8 cellular contexts compared by ENCODE assay signal in the genomic region with DNA sequence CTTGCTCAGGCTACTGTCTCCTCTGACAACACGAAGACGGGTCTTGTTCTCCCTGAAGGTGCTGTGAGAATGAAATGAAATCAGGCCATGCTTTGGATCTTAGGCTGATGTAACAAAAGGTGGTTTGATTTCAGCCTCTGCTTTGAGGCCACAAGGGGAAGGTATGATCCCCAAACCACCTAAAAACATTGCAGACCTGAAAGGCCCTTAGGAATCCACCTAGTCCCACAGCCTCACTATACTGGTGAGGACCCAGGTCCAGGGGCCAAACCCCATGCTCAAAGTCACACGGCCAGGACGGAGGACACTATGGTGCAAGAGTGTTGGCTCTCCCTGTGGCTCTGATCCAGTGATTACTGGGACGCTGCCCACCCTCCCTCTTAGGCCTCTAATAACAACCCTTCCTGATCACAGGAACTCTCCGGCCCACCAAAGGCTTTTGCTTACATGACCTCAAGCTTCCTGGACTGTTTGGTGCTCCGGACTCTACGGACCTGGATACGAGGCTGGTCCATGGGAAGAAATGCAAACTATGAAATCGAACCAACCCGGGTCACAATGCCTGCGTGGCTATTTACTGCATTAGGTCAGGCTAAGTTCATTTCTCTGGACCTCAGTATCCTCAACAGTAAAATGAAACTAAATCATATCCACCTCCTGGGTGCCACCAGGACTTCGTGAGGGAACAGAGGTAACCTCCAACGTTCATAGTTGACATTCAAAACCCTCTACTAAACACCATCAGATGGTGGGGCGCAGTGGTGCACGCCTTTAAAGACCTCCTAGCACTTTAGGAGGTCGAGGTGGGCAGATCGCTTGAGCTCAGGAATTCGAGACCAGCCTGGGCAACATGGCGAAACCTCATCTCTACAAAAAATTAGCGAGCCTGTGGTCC. TPM values are rescaled to one million over a fixed set of nuclear protein-coding genes. Genes with fewer than 3 reads are reported as not detected.
A peak's percentile ranks its signal among the peaks of the same experiment; 100 is the strongest.
DNase-seq lines count a peak whose midpoint lies in the region; ATAC-seq, FAIRE-seq and TF ChIP-seq lines count a peak whose summit lies in the region.

No MANE protein-coding gene starts in this region.

- H3K36me3 Mint-ChIP-seq in CD8-positive, alpha-beta T cell, result peaks cover 31% of the 10 kb centered on the region
- peaks cover 15% of the 10 kb centered on the region for H3K36me3 Mint-ChIP-seq in nephron progenitor cell (ENCODE audit: low read depth)

- H4K5ac ChIP-seq in H1 (ENCODE audit: insufficient read length, low read depth, low read length), result no peak overlapping the region

- no peak overlapping the region for H2AK5ac ChIP-seq in H1 (ENCODE audit: low read depth, low read length)

- WGBS in H1 (ENCODE audit: extremely low coverage in 1 of 2, insufficient coverage in 1 of 2, insufficient read length in 1 of 2, insufficient replicate concordance in 2 of 2, low coverage in 1 of 2, low lambda C conversion rate in 2 of 2, missing lambda C conversion rate in 1 of 2), 2 experiments, result 92% methylated on average over 21 of the region's 21 CpGs; no CpG with 5 or more reads in 1 of the 2 experiments

- no peak overlapping the region for H2BK120ac ChIP-seq in H1 (replicated peaks; ENCODE audit: low read depth, low read length)

- FAIRE-seq in H1 (lab: Jason Lieb, UNC), result no peak

- H3K4me2 ChIP-seq in OCI-LY1 (ENCODE audit: low read length) (peak overlapping the region; percentile 76), H1 (ENCODE audit: insufficient read depth in 1 of 2, low read depth in 2 of 2, low read length in 2 of 2) (peak overlapping the region; percentile 80 to 97)

- H3K27me3 Mint-ChIP-seq in CD8-positive, alpha-beta T cell (ENCODE audit: low read depth), result no peaks in the 10 kb centered on the region
- H3K27me3 Mint-ChIP-seq in nephron progenitor cell (ENCODE audit: low read depth, poor library complexity), result peaks cover 39% of the 10 kb centered on the region

- H3K36me3 ChIP-seq in CD8-positive, alpha-beta T cell (ENCODE audit: insufficient read depth, low read length), result peaks cover 6% of the 10 kb centered on the region
- H3K36me3 ChIP-seq in OCI-LY1 (ENCODE audit: insufficient read depth, low read length) (peaks cover 19% of the 10 kb centered on the region), H1 (ENCODE audit: control insufficient read depth in 2 of 4, insufficient read depth in 4 of 4, low read length in 3 of 4) (peaks cover 0 to 17% (median 2%) of the 10 kb centered on the region in 4 experiments; a peak in 5 of 8 replicates)

- POLR2A ChIA-PET in CD8-positive, alpha-beta T cell (lab: Charles Lee), result interaction anchor here (1.1 to 3.7 kb wide), 3 partner anchors 18 to 79 kb away, joined by 3 to 32 read pairs (median 4); partner anchors contain the start of genes C17orf67 and DGKE
- POLR2A ChIA-PET in H1 (lab: Charles Lee; ENCODE audit: partially characterized antibody), result interaction anchor here (1.4 to 2.3 kb wide), 3 partner anchors 9 to 18 kb away, joined by 4 to 11 read pairs (median 8); no protein-coding TSS in a partner anchor

- H2BK20ac ChIP-seq in H1 (ENCODE audit: low read length), result no peak overlapping the region

- peak overlapping the region; percentile 99 for H3K4me3 ChIP-seq in CD8-positive, alpha-beta T cell (ENCODE audit: low read depth, low read length)
- H3K4me3 ChIP-seq in OCI-LY1 (ENCODE audit: low read depth, low read length, poor library complexity, severe bottlenecking), result peak overlapping the region; percentile 76
- peak overlapping the region in 2 of 4 experiments; percentile 49 to 70; a peak in 5 of 8 replicates for H3K4me3 ChIP-seq in H1 (ENCODE audit: extremely low read depth in 1 of 4, insufficient read depth in 2 of 4, low read depth in 3 of 4, low read length in 4 of 4)

- H2BK5ac ChIP-seq in H1 (ENCODE audit: low read depth, low read length), result no peak overlapping the region

- H3K56ac ChIP-seq in H1 (replicated peaks; ENCODE audit: insufficient read length, low read depth, low read length), result no peak overlapping the region

- H3K4me3 Mint-ChIP-seq in CD8-positive, alpha-beta T cell, result peak overlapping the region; percentile 96
- H3K4me3 Mint-ChIP-seq in nephron progenitor cell, result peak overlapping the region; percentile 90

- peaks cover 2% of the 10 kb centered on the region for H3K9me3 Mint-ChIP-seq in CD8-positive, alpha-beta T cell
- H3K9me3 Mint-ChIP-seq in nephron progenitor cell, result peaks cover 7% of the 10 kb centered on the region

- no peak overlapping the region for H3K14ac ChIP-seq in H1 (ENCODE audit: insufficient read length)

- peaks cover 56% of the 10 kb centered on the region for H3K4me1 Mint-ChIP-seq in CD8-positive, alpha-beta T cell (ENCODE audit: low read depth)
- H3K4me1 Mint-ChIP-seq in nephron progenitor cell, result peaks cover 22% of the 10 kb centered on the region

- peaks cover 33% of the 10 kb centered on the region for H3K4me1 ChIP-seq in CD8-positive, alpha-beta T cell (ENCODE audit: insufficient read depth, low read length)
- H3K4me1 ChIP-seq in OCI-LY1 (ENCODE audit: insufficient read depth, low read length, severe bottlenecking), result peaks cover 57% of the 10 kb centered on the region
- H3K4me1 ChIP-seq in H1 (replicated peaks in 1 of 4; ENCODE audit: control insufficient read depth in 3 of 4, insufficient read depth in 4 of 4, low read length in 3 of 4), result peaks cover 3 to 9% (median 6%) of the 10 kb centered on the region in 4 experiments; a peak in 6 of 7 replicates

- H2BK15ac ChIP-seq in H1 (ENCODE audit: low read length), result no peak overlapping the region; the same call in 1 of the 2 replicates

- CTCF ChIA-PET in CD8-positive, alpha-beta T cell (lab: Charles Lee), result interaction anchor here (0.7 to 5.2 kb wide), 3 partner anchors 21 to 93 kb away, joined by 3 to 18 read pairs (median 17); no protein-coding TSS in a partner anchor
- CTCF ChIA-PET in H1 (lab: Charles Lee; ENCODE audit: partially characterized antibody), result interaction anchor here (0.9 to 3.1 kb wide), 4 partner anchors 13 to 27 kb away, joined by 3 to 11 read pairs (median 4); no protein-coding TSS in a partner anchor

- no peak overlapping the region for H4K8ac ChIP-seq in H1 (ENCODE audit: extremely low read depth, insufficient read depth, low read length)

- H3K27ac ChIP-seq in CD8-positive, alpha-beta T cell (ENCODE audit: low read depth, low read length), result peak overlapping the region; percentile 7
- H3K27ac ChIP-seq in OCI-LY1 (ENCODE audit: low read depth, low read length, poor library complexity, severe bottlenecking) (peak overlapping the region; percentile 30), H1 (ENCODE audit: low read depth, low read length) (no peak overlapping the region)

- ATAC-seq in CD8-positive, alpha-beta T cell, result no peak
- no peak for ATAC-seq in HG03135 (IDR thresholded peaks at IDR 0.05; ENCODE audit: unreplicated experiment)
- ATAC-seq in HG03175 (IDR thresholded peaks at IDR 0.05; ENCODE audit: unreplicated experiment), result no peak
- ATAC-seq in HG03442 (IDR thresholded peaks at IDR 0.05; ENCODE audit: unreplicated experiment), result no peak

- no peak for TF ChIP-seq EP300 in H1 (IDR thresholded peaks at IDR 0.05; ENCODE audit: borderline replicate concordance in 1 of 2, low read depth in 2 of 2, low read length in 2 of 2)

- H3K18ac ChIP-seq in H1 (ENCODE audit: extremely low read depth, low read length), result no peak overlapping the region; the same call in 1 of the 2 replicates

- no peak for DNase-seq in CD8-positive, alpha-beta T cell
- no peak for DNase-seq in H1 (ENCODE audit: low read depth in 1 of 2, low spot score in 2 of 2)
- no peak for DNase-seq in nephron progenitor cell
- no peak for DNase-seq in NCI-H2227 (lab: John Stamatoyannopoulos, UW; ENCODE audit: unreplicated experiment)

- no peaks in the 10 kb centered on the region for H3K9me3 ChIP-seq in CD8-positive, alpha-beta T cell (ENCODE audit: low read length)
- H3K9me3 ChIP-seq in OCI-LY1 (ENCODE audit: low read length), result no peaks in the 10 kb centered on the region
- no peaks in the 10 kb centered on the region for H3K9me3 ChIP-seq in H1 (ENCODE audit: insufficient read depth in 2 of 2, low read depth in 1 of 2, low read length in 1 of 2)

- peak overlapping the region; percentile 31 for H4K91ac ChIP-seq in H1 (replicated peaks; ENCODE audit: insufficient read length, low read length)

- intact Hi-C loops in CD8-positive, alpha-beta T cell (cut with DNase I, micrococcal nuclease), result no loop called here

- H3F3A ChIP-seq in OCI-LY1 (ENCODE audit: insufficient read depth, low read length), result peaks cover 3% of the 10 kb centered on the region; the same call in 1 of the 2 replicates

- TF ChIP-seq RAD21 in H1 (IDR thresholded peaks at IDR 0.05 in 1 of 2, conservative IDR thresholded peaks at IDR 0.05 in 1 of 2; ENCODE audit: low read depth in 2 of 2, low read length in 2 of 2), result no peak

- H2AFZ ChIP-seq in OCI-LY1 (ENCODE audit: low read length) (no peak overlapping the region), H1 (ENCODE audit: low read length) (no peak overlapping the region)

- no peaks in the 10 kb centered on the region for H3K27me3 ChIP-seq in CD8-positive, alpha-beta T cell (ENCODE audit: insufficient read depth, low read length)
- H3K27me3 ChIP-seq in OCI-LY1 (ENCODE audit: insufficient read depth, low read length) (no peaks in the 10 kb centered on the region), H1 (replicated peaks in 1 of 4; ENCODE audit: control insufficient read depth in 3 of 4, extremely low read depth in 1 of 4, insufficient read depth in 3 of 4, low read length in 3 of 4) (peaks cover 0 to 21% (median 17%) of the 10 kb centered on the region in 4 experiments; a peak in 6 of 7 replicates)

- no peak for TF ChIP-seq CTCF in CD8-positive, alpha-beta T cell (IDR thresholded peaks at IDR 0.05)
- TF ChIP-seq CTCF in OCI-LY1 (IDR thresholded peaks at IDR 0.05; ENCODE audit: low read length) (no peak), H1 (IDR thresholded peaks at IDR 0.05; ENCODE audit: control extremely low read depth in 1 of 3, insufficient read depth in 1 of 3, low read depth in 1 of 3, low read length in 3 of 3) (no peak), nephron progenitor cell (IDR thresholded peaks at IDR 0.05) (no peak)

- H3K27ac Mint-ChIP-seq in CD8-positive, alpha-beta T cell, result peak overlapping the region; percentile 68
- H3K27ac Mint-ChIP-seq in nephron progenitor cell, result no peak overlapping the region

- no peak for TF ChIP-seq POLR2A in H1 (IDR thresholded peaks at IDR 0.05; ENCODE audit: control extremely low read depth in 1 of 2, low read depth in 2 of 2, low read length in 2 of 2)

- no peak overlapping the region for H3K4ac ChIP-seq in H1 (replicated peaks; ENCODE audit: insufficient read length, low read depth, low read length)

- peaks cover 13% of the 10 kb centered on the region; the same call in 1 of the 2 replicates for H3K23me2 ChIP-seq in H1 (ENCODE audit: low read depth, low read length)

- H4K20me1 ChIP-seq in OCI-LY1 (ENCODE audit: insufficient read depth, low read length) (no peaks in the 10 kb centered on the region), H1 (replicated peaks in 1 of 2; ENCODE audit: control insufficient read depth in 1 of 2, insufficient read depth in 2 of 2, low read length in 2 of 2) (peaks cover 0 to 5% of the 10 kb centered on the region in 2 experiments)

- H3K9me2 ChIP-seq in OCI-LY1 (ENCODE audit: low read depth, low read length), result no peaks in the 10 kb centered on the region

- H3K9ac ChIP-seq in OCI-LY1 (ENCODE audit: low read length), result peak overlapping the region; percentile 77
- no peak overlapping the region for H3K9ac ChIP-seq in H1 (replicated peaks in 1 of 4; ENCODE audit: extremely low read depth in 1 of 4, low read depth in 3 of 4, low read length in 3 of 4)

- no peak overlapping the region for H2BK12ac ChIP-seq in H1 (ENCODE audit: low read depth, low read length)

- peaks cover 6% of the 10 kb centered on the region for H3K79me1 ChIP-seq in H1 (ENCODE audit: low read depth, low read length)

- no peak overlapping the region for H3K23ac ChIP-seq in H1 (ENCODE audit: insufficient read length)

- peaks cover 11% of the 10 kb centered on the region for H3K79me2 ChIP-seq in OCI-LY1 (ENCODE audit: insufficient read depth, low read length)
- peaks cover 0 to 9% of the 10 kb centered on the region in 2 experiments; a peak in 1 of 4 replicates for H3K79me2 ChIP-seq in H1 (ENCODE audit: control insufficient read depth in 1 of 2, insufficient read depth in 2 of 2, low read length in 2 of 2)

RNA-seq across cellular contexts. Expression of gene TRIM25, which starts 1.5 kb away (rescaled TPM):
- 10 to 100 TPM; 28.6 to 30.8 TPM for total RNA-seq in CD8-positive, alpha-beta T cell
- 37.3 and 38.9 TPM in 2 replicates for total RNA-seq in H1 (2021; fragmentation: NEBNext Ultra II Directional; extraction: Animal tissue kit (Norgen Biotek cat#: 25700))
- polyA plus RNA-seq in H1 (2011; rRNA removed), result 16.6 and 23.0 TPM in 2 replicates
- polyA plus RNA-seq in H1 (2011; cell fraction: cytosol; rRNA removed), result 17.3 TPM
- polyA plus RNA-seq in H1 (2011; cell fraction: nucleus; rRNA removed), result 29.2 TPM
- polyA plus RNA-seq in H1 (2012, experiment 1 of 2), result 22.4 to 33.7 TPM (median 23.7 TPM) in 4 replicates
- polyA plus RNA-seq in H1 (2012, experiment 2 of 2), result 18.4 TPM
- polyA plus RNA-seq in H1 (2013, experiment 1 of 2), result 20.8 TPM
- polyA plus RNA-seq in H1 (2013, experiment 2 of 2), result 16.5 TPM
- polyA minus RNA-seq in H1 (2011; rRNA and poly(A)+ RNA removed), result 29.4 and 38.0 TPM in 2 replicates
- polyA minus RNA-seq in H1 (2011; cell fraction: cytosol; rRNA and poly(A)+ RNA removed), result 28.5 TPM
- 24.9 TPM for polyA minus RNA-seq in H1 (2011; cell fraction: nucleus; rRNA and poly(A)+ RNA removed)

RNA-seq across cellular contexts. Expression of gene COIL, which starts 48.5 kb away (rescaled TPM):
- total RNA-seq in CD8-positive, alpha-beta T cell, result 10 to 100 TPM; 24.1 to 24.3 TPM
- 21.3 and 23.6 TPM in 2 replicates for total RNA-seq in H1 (2021; fragmentation: NEBNext Ultra II Directional; extraction: Animal tissue kit (Norgen Biotek cat#: 25700))
- polyA plus RNA-seq in H1 (2011; rRNA removed), result 3.1 and 5.2 TPM in 2 replicates
- polyA plus RNA-seq in H1 (2011; cell fraction: cytosol; rRNA removed), result 7.3 TPM
- 2.5 TPM for polyA plus RNA-seq in H1 (2011; cell fraction: nucleus; rRNA removed)
- polyA plus RNA-seq in H1 (2012, experiment 1 of 2), result 13.2 to 16.5 TPM (median 13.9 TPM) in 4 replicates
- polyA plus RNA-seq in H1 (2012, experiment 2 of 2), result 2.0 TPM
- polyA plus RNA-seq in H1 (2013, experiment 1 of 2), result 19.4 TPM
- 18.7 TPM for polyA plus RNA-seq in H1 (2013, experiment 2 of 2)
- 5.0 and 6.5 TPM in 2 replicates for polyA minus RNA-seq in H1 (2011; rRNA and poly(A)+ RNA removed)
- polyA minus RNA-seq in H1 (2011; cell fraction: cytosol; rRNA and poly(A)+ RNA removed), result 4.5 TPM
- 7.6 TPM for polyA minus RNA-seq in H1 (2011; cell fraction: nucleus; rRNA and poly(A)+ RNA removed)
